In the genomic region with DNA sequence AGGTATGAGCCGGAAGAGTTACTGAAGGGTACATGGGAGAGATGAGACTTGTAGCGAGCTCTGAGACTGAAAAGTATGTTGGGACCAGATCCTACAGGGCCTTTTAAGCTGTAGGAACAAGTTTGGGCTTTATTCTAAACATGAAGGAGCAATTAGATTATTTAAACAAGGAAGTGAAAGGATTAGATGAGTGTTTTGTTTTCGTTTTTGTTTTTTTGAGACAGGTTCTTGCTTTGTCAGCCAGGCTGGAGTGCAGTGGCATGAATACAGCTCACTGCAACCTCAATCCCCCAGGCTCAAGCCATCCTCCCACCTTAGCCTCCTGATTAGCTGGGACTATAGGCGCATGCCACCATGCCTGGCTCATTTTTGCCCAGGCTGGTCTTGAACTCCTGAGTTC, we compare ENCODE assay signal across 18 cellular contexts.
DNase-seq lines count a peak whose midpoint lies in the region; ATAC-seq and TF ChIP-seq lines count a peak whose summit lies in the region.
"Had no signal": no experiment of that assay in that cellular context is flagged by ENCODE, and none has a peak within 500 bp of the region (broad histone marks: within the 10 kb centered on the region; RNA-seq: fewer than 3 reads in every experiment).

No MANE protein-coding gene starts in this region.

- ATAC-seq in GM18502 (IDR thresholded peaks at IDR 0.05; ENCODE audit: poor library complexity, unreplicated experiment) (peak; percentile 72), GM19372 (IDR thresholded peaks at IDR 0.05; ENCODE audit: low read depth, unreplicated experiment) (peak; percentile 61), HG02798 (IDR thresholded peaks at IDR 0.05; ENCODE audit: poor library complexity, unreplicated experiment) (peak; percentile 74), HG03571 (IDR thresholded peaks at IDR 0.05; ENCODE audit: unreplicated experiment) (peak; percentile 53)
- ATAC-seq: activated CD4-positive, CD25-positive, alpha-beta regulatory T cell treated with anti-CD3 and anti-CD28 coated beads, Interleukin-2, amount 50 U/mL, for 24 hours; natural killer cell; psoas muscle; Right ventricle myocardium inferior; stimulated activated naive CD8-positive, alpha-beta T cell treated with anti-CD3 and anti-CD28 coated beads, Interleukin-15, Interleukin-2, amounts not matched to agents 100 U/mL and 50 U/mL, for 24 hours had no signal

- H3K4me1 Mint-ChIP-seq in progenitor cell of endocrine pancreas (ENCODE audit: low read depth), result peaks cover 19% of the 10 kb centered on the region

- no peaks in the 10 kb centered on the region for H3K27me3 Mint-ChIP-seq in progenitor cell of endocrine pancreas

- no peak overlapping the region for H3K4me3 Mint-ChIP-seq in progenitor cell of endocrine pancreas (ENCODE audit: low read depth)
- H3K4me3 Mint-ChIP-seq: CD4-positive, alpha-beta T cell; natural killer cell; T-helper 1 cell treated with Interleukin-12 subunit alpha and Interleukin-12 subunit beta and Interleukin-4 antibody, amounts not matched to agents 30 μg/mL and 1 μg/mL, for 36 hours had no signal

- no peak for DNase-seq in inferior parietal cortex (ENCODE audit: extremely low spot score)
- no peak for DNase-seq in NCI-H146 treated with DMSO at 0.1 percent for 48 hours (lab: John Stamatoyannopoulos, UW; ENCODE audit: unreplicated experiment)
- DNase-seq in activated effector memory CD4-positive, alpha-beta T cell treated with anti-CD3 and anti-CD28 coated beads, Interleukin-2, amount 50 U/mL, for 16 hours, result no peak
- DNase-seq in progenitor cell of endocrine pancreas (ENCODE audit: low spot score, unreplicated experiment), result no peak
- DNase-seq: activated naive CD4-positive, alpha-beta T cell; CD4-positive, alpha-beta T cell; IMR-90; MV-4-11; natural killer cell; psoas muscle; stimulated activated naive CD8-positive, alpha-beta T cell treated with anti-CD3 and anti-CD28 coated beads, Interleukin-15, Interleukin-2, amounts not matched to agents 100 U/mL and 50 U/mL, for 24 hours had no signal

- TF ChIP-seq CTCF in progenitor cell of endocrine pancreas (IDR thresholded peaks at IDR 0.05; ENCODE audit: unreplicated experiment), result no peak

- no peaks in the 10 kb centered on the region for H3K9me3 Mint-ChIP-seq in progenitor cell of endocrine pancreas (ENCODE audit: low read depth)
- H3K9me3 Mint-ChIP-seq: CD4-positive, alpha-beta T cell; natural killer cell; T-helper 1 cell treated with Interleukin-12 subunit alpha and Interleukin-12 subunit beta and Interleukin-4 antibody, amounts not matched to agents 30 μg/mL and 1 μg/mL, for 36 hours had no signal

- H3K27ac Mint-ChIP-seq in progenitor cell of endocrine pancreas, result no peak overlapping the region
- H3K27ac Mint-ChIP-seq: CD4-positive, alpha-beta T cell; natural killer cell; T-helper 1 cell treated with Interleukin-12 subunit alpha and Interleukin-12 subunit beta and Interleukin-4 antibody, amounts not matched to agents 30 μg/mL and 1 μg/mL, for 36 hours had no signal

- H3K36me3 Mint-ChIP-seq in progenitor cell of endocrine pancreas (ENCODE audit: insufficient read depth), result no peaks in the 10 kb centered on the region
- H3K36me3 Mint-ChIP-seq: natural killer cell had no signal
